12 cellular contexts compared by ENCODE assay signal in the genomic region with DNA sequence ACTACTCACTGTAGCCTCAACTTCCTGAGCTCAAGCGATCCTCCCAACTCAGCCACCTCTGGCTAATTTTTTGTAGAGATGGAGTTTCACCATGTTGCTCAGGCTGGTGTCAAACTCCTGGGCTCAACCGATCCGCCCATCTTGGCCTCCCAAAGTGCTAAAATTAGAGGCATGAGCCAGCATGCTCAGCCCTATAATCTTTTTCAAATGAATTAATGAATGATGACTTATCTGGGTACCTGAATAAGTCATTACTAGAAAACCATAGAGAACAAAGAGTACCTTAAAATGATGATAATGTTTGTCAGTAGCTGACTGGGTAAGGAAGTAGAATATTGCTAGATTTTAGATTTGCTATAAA. TPM values are rescaled to one million over a fixed set of nuclear protein-coding genes. Genes with fewer than 3 reads are reported as not detected.
DNase-seq lines count a peak whose midpoint lies in the region; ATAC-seq, FAIRE-seq and TF ChIP-seq lines count a peak whose summit lies in the region.
"Had no signal": no experiment of that assay in that cellular context is flagged by ENCODE, and none has a peak within 500 bp of the region (broad histone marks: within the 10 kb centered on the region; RNA-seq: fewer than 3 reads in every experiment).

No MANE protein-coding gene starts in this region.

- peaks cover 24% of the 10 kb centered on the region for H3K36me3 Mint-ChIP-seq in activated naive CD8-positive, alpha-beta T cell treated with anti-CD3 and anti-CD28 coated beads, Interleukin-2, amount 10 ng/mL, durations not matched to agents 7 days and 5 days

- peak overlapping the region; percentile 71 for H3K27ac Mint-ChIP-seq in activated naive CD8-positive, alpha-beta T cell treated with anti-CD3 and anti-CD28 coated beads, Interleukin-2, amount 10 ng/mL, durations not matched to agents 7 days and 5 days

- TF ChIP-seq CTCF in gastrocnemius medialis (IDR thresholded peaks at IDR 0.05 in 4 of 5, conservative IDR thresholded peaks at IDR 0.05 in 1 of 5), result no peak

- TF ChIP-seq POLR2A in gastrocnemius medialis (IDR thresholded peaks at IDR 0.05), result no peak

- ATAC-seq in GM18520 (IDR thresholded peaks at IDR 0.05; ENCODE audit: unreplicated experiment) (peak; percentile 25), HG03135 (IDR thresholded peaks at IDR 0.05; ENCODE audit: unreplicated experiment) (peak; percentile 37), gastrocnemius medialis (no peak)
- peak; percentile 16 for ATAC-seq in activated naive CD8-positive, alpha-beta T cell treated with anti-CD3 and anti-CD28 coated beads, Interleukin-2, amount 10 ng/mL, durations not matched to agents 7 days and 5 days (ENCODE audit: low read depth)
- ATAC-seq: Panc1 had no signal

- in situ Hi-C loops in gastrocnemius medialis (cut with MboI; ENCODE audit: low sequenced_read_pairs in 4 of 4), result no loop called here

- peaks cover 68% of the 10 kb centered on the region for H3K4me1 Mint-ChIP-seq in activated naive CD8-positive, alpha-beta T cell treated with anti-CD3 and anti-CD28 coated beads, Interleukin-2, amount 10 ng/mL, durations not matched to agents 7 days and 5 days

- DNase-seq in activated naive CD8-positive, alpha-beta T cell treated with anti-CD3 and anti-CD28 coated beads, Interleukin-2, amount 10 ng/mL, durations not matched to agents 7 days and 5 days, result no peak
- DNase-seq in gastrocnemius medialis (peak in 1 of 2 donors; percentile 23), posterior vena cava (ENCODE audit: low spot score) (no peak), NCI-H2171 (lab: John Stamatoyannopoulos, UW) (no peak), urothelium cell line (ENCODE audit: low spot score) (no peak)
- DNase-seq: DMS79, NCI-H187 treated with DMSO at 0.1 percent for 48 hours, pancreas had no signal

- H3K9me3 Mint-ChIP-seq in activated naive CD8-positive, alpha-beta T cell treated with anti-CD3 and anti-CD28 coated beads, Interleukin-2, amount 10 ng/mL, durations not matched to agents 7 days and 5 days, result no peaks in the 10 kb centered on the region

- H3K4me3 Mint-ChIP-seq in activated naive CD8-positive, alpha-beta T cell treated with anti-CD3 and anti-CD28 coated beads, Interleukin-2, amount 10 ng/mL, durations not matched to agents 7 days and 5 days, result peak overlapping the region; percentile 47

- peaks cover 38 to 65% of the 10 kb centered on the region in 2 donors for H3K4me1 ChIP-seq in gastrocnemius medialis

- intact Hi-C loops in gastrocnemius medialis (cut with DNase I; ENCODE audit: low total_unique reads) (no loop called here), posterior vena cava (cut with DNase I) (loop anchor here in 1 of 2 donors (10.0 kb wide), 1 partner anchor 134 kb away; no protein-coding TSS in a partner anchor)

- H3K4me3 ChIP-seq in gastrocnemius medialis, result no peak overlapping the region
- H3K4me3 ChIP-seq: pancreas had no signal

- no peaks in the 10 kb centered on the region for H3K27me3 Mint-ChIP-seq in activated naive CD8-positive, alpha-beta T cell treated with anti-CD3 and anti-CD28 coated beads, Interleukin-2, amount 10 ng/mL, durations not matched to agents 7 days and 5 days

- POLR2A ChIA-PET in activated naive CD8-positive, alpha-beta T cell treated with anti-CD3 and anti-CD28 coated beads, Interleukin-2, amount 10 ng/mL, durations not matched to agents 7 days and 5 days (lab: Charles Lee), result interaction anchor here (0.9 to 2.1 kb wide), 7 partner anchors 10 to 144 kb away, joined by 3 to 13 read pairs (median 4); partner anchors contain the start of gene GPR107

- H3K36me3 ChIP-seq in gastrocnemius medialis, result no peaks in the 10 kb centered on the region
- H3K36me3 ChIP-seq: pancreas had no signal

- H3K27ac ChIP-seq in gastrocnemius medialis, result peak overlapping the region; percentile 51 to 83 (median 73)
- H3K27ac ChIP-seq: pancreas had no signal

- FAIRE-seq in urothelium cell line (lab: Jason Lieb, UNC), result no peak
- FAIRE-seq: islet of Langerhans, pancreas had no signal

- no peaks in the 10 kb centered on the region for H3K9me3 ChIP-seq in gastrocnemius medialis
- H3K9me3 ChIP-seq: pancreas had no signal

- H3K27me3 ChIP-seq in gastrocnemius medialis, result no peaks in the 10 kb centered on the region
- H3K27me3 ChIP-seq: pancreas had no signal

RNA-seq across cellular contexts. Expression of gene FNBP1, which starts 13.8 kb away (rescaled TPM):
- total RNA-seq in activated naive CD8-positive, alpha-beta T cell treated with anti-CD3 and anti-CD28 coated beads, Interleukin-2, amount 10 ng/mL, durations not matched to agents 7 days and 5 days, result 100 to 1,000 TPM; 191 to 194 TPM
- total RNA-seq in gastrocnemius medialis, result 10 to 100 TPM; 13.3 to 30.0 (median 17.9) TPM
- 100 to 1,000 TPM; 116 to 165 TPM for total RNA-seq in posterior vena cava

RNA-seq across cellular contexts. Expression of gene GPR107, which starts 24.5 kb away (rescaled TPM):
- total RNA-seq in activated naive CD8-positive, alpha-beta T cell treated with anti-CD3 and anti-CD28 coated beads, Interleukin-2, amount 10 ng/mL, durations not matched to agents 7 days and 5 days, result 10 to 100 TPM; 23.2 to 25.1 TPM
- 10 to 100 TPM; 13.5 to 20.7 (median 17.5) TPM for total RNA-seq in gastrocnemius medialis
- 10 to 100 TPM; 38.3 to 38.9 TPM for total RNA-seq in posterior vena cava

Comparison
In these comparisons a context has a peak if more than half of its experiments do, and no peak if none do; other contexts are left out.
1. ATAC-seq: peak in GM18520 (single experiment), HG03135 (single experiment) and activated naive CD8-positive, alpha-beta T cell treated with anti-CD3 and anti-CD28 coated beads, Interleukin-2, amount 10 ng/mL, durations not matched to agents 7 days and 5 days (single experiment); none in gastrocnemius medialis (0 of 2).